ENCODE assay signal across 16 cellular contexts in genomic region chr10:83012866-83013265, GRCh38.
DNase-seq lines count a peak whose midpoint lies in the region; FAIRE-seq and TF ChIP-seq lines count a peak whose summit lies in the region.
"Had no signal": no experiment of that assay in that cellular context is flagged by ENCODE, and none has a peak within 500 bp of the region (broad histone marks: within the 10 kb centered on the region; RNA-seq: fewer than 3 reads in every experiment).

No MANE protein-coding gene starts in this region.

- H2AFZ ChIP-seq in keratinocyte (ENCODE audit: control insufficient read depth, low read length) = no peak overlapping the region

- WGBS in lower leg skin, 2 donors = 16 to 31% methylated on average over 3 of the region's 3 CpGs

- H4K20me1 ChIP-seq in keratinocyte (ENCODE audit: control insufficient read depth, extremely low read depth, insufficient read depth, low read length) = no peaks in the 10 kb centered on the region

- CTCF ChIA-PET in BJ (lab: Yijun Ruan, JAX) = no interaction called here

- no peak overlapping the region for H3K4me3 Mint-ChIP-seq in endothelial cell (ENCODE audit: unreplicated experiment)
- H3K4me3 Mint-ChIP-seq: activated CD4-positive, alpha-beta memory T cell treated with anti-CD3 and anti-CD28 coated beads, Interleukin-2, amount 10 ng/mL, durations not matched to agents 7 days and 5 days; H9; memory B cell; neural crest cell had no signal

- intact Hi-C loops in lower leg skin (cut with DNase I; ENCODE audit: low total_unique reads) = no loop called here

- POLR2A ChIA-PET in BJ (lab: Charles Lee) = no interaction called here

- no peak for FAIRE-seq in HTR-8/SVneo (lab: Jason Lieb, UNC)
- FAIRE-seq in keratinocyte (lab: Jason Lieb, UNC) = peak; percentile 60
- FAIRE-seq: frontal cortex had no signal

- H3K4me1 ChIP-seq in keratinocyte (ENCODE audit: control insufficient read depth, extremely low read depth, insufficient read depth, low read length) = peaks cover 7% of the 10 kb centered on the region

- H3K27me3 Mint-ChIP-seq in endothelial cell (ENCODE audit: unreplicated experiment) = peaks cover 1% of the 10 kb centered on the region
- H3K27me3 Mint-ChIP-seq: activated CD4-positive, alpha-beta memory T cell treated with anti-CD3 and anti-CD28 coated beads, Interleukin-2, amount 10 ng/mL, durations not matched to agents 7 days and 5 days; memory B cell had no signal

- H3K27ac Mint-ChIP-seq in endothelial cell (ENCODE audit: unreplicated experiment) = no peak overlapping the region
- H3K27ac Mint-ChIP-seq: activated CD4-positive, alpha-beta memory T cell treated with anti-CD3 and anti-CD28 coated beads, Interleukin-2, amount 10 ng/mL, durations not matched to agents 7 days and 5 days; H9; memory B cell had no signal

- no peak for TF ChIP-seq POLR2A in lower leg skin (IDR thresholded peaks at IDR 0.05)

- H3K27me3 ChIP-seq in BJ (ENCODE audit: control insufficient read depth, insufficient read depth, low read length) (no peaks in the 10 kb centered on the region), keratinocyte (ENCODE audit: control insufficient read depth, extremely low read depth, insufficient read depth, low read length) (no peaks in the 10 kb centered on the region)

- H3K36me3 Mint-ChIP-seq in endothelial cell (ENCODE audit: low read depth, unreplicated experiment) = no peaks in the 10 kb centered on the region
- H3K36me3 Mint-ChIP-seq: memory B cell had no signal

- no peak overlapping the region for H3K27ac ChIP-seq in keratinocyte (ENCODE audit: control insufficient read depth, insufficient read depth, low read length)
- H3K27ac ChIP-seq: SK-N-MC had no signal

- no peaks in the 10 kb centered on the region for H3K9me3 ChIP-seq in keratinocyte (ENCODE audit: control insufficient read depth, low read depth, low read length)

- no peaks in the 10 kb centered on the region for H3K4me1 Mint-ChIP-seq in endothelial cell (ENCODE audit: unreplicated experiment)
- H3K4me1 Mint-ChIP-seq: activated CD4-positive, alpha-beta memory T cell treated with anti-CD3 and anti-CD28 coated beads, Interleukin-2, amount 10 ng/mL, durations not matched to agents 7 days and 5 days; memory B cell; neural crest cell had no signal

- H3K36me3 ChIP-seq in BJ (ENCODE audit: control insufficient read depth, insufficient read depth, low read length) (no peaks in the 10 kb centered on the region), keratinocyte (ENCODE audit: control insufficient read depth in 2 of 2, extremely low read depth in 1 of 2, insufficient read depth in 2 of 2, low read length in 2 of 2) (no peaks in the 10 kb centered on the region)

- no peaks in the 10 kb centered on the region for H3K79me2 ChIP-seq in keratinocyte (ENCODE audit: control insufficient read depth, insufficient read depth, low read length)

- no peak overlapping the region for H3K4me2 ChIP-seq in keratinocyte (ENCODE audit: control insufficient read depth, extremely low read depth, insufficient read depth, low read depth, low read length)

- H3K4me3 ChIP-seq in BJ (ENCODE audit: low read depth, low read length) (no peak overlapping the region), astrocyte of the spinal cord (ENCODE audit: low read depth, low read length) (no peak overlapping the region), keratinocyte (ENCODE audit: control insufficient read depth in 2 of 3, extremely low read depth in 1 of 3, insufficient read depth in 2 of 3, low read depth in 1 of 3, low read length in 3 of 3) (no peak overlapping the region), lower leg skin (ENCODE audit: low read depth, poor library complexity, severe bottlenecking) (no peak overlapping the region)
- H3K4me3 ChIP-seq: SK-N-MC had no signal

- H3K9me1 ChIP-seq in keratinocyte (ENCODE audit: control insufficient read depth, extremely low read depth, insufficient read depth, low read length) = no peaks in the 10 kb centered on the region

- H3K9ac ChIP-seq in keratinocyte (ENCODE audit: control insufficient read depth, extremely low read depth, insufficient read depth, low read length) = no peak overlapping the region

- dilution Hi-C loops in keratinocyte (cut with MboI; ENCODE audit: extremely low pct_ligation_motif_present, low sequenced_read_pairs) = no loop called here

- in situ Hi-C loops in astrocyte of the spinal cord (cut with HindIII; ENCODE audit: low sequenced_read_pairs) = no loop called here

- TF ChIP-seq CTCF in BJ (IDR thresholded peaks at IDR 0.05; ENCODE audit: insufficient read depth, low read depth, low read length) (no peak), astrocyte of the spinal cord (IDR thresholded peaks at IDR 0.05; ENCODE audit: low read depth, low read length) (no peak), keratinocyte (optimal IDR thresholded peaks at IDR 0.05 in 1 of 3, IDR thresholded peaks at IDR 0.05 in 1 of 3, conservative IDR thresholded peaks at IDR 0.05 in 1 of 3; ENCODE audit: extremely low read depth in 1 of 3, insufficient read depth in 2 of 3, low read length in 3 of 3) (no peak), endothelial cell (IDR thresholded peaks at IDR 0.05; ENCODE audit: unreplicated experiment) (no peak), lower leg skin (IDR thresholded peaks at IDR 0.05) (no peak)

- H3K9me3 Mint-ChIP-seq in endothelial cell (ENCODE audit: unreplicated experiment) = no peaks in the 10 kb centered on the region
- H3K9me3 Mint-ChIP-seq: activated CD4-positive, alpha-beta memory T cell treated with anti-CD3 and anti-CD28 coated beads, Interleukin-2, amount 10 ng/mL, durations not matched to agents 7 days and 5 days; H9; memory B cell; neural crest cell had no signal

- DNase-seq in BJ (ENCODE audit: low read depth) (peak; percentile 19), HTR-8/SVneo (ENCODE audit: insufficient read length, low spot score) (peak; percentile 26), astrocyte of the spinal cord (ENCODE audit: low read depth, low spot score) (peak; percentile 21), keratinocyte (ENCODE audit: low read depth, low spot score) (no peak), NCI-H1417 treated with DMSO at 0.1 percent for 48 hours (lab: John Stamatoyannopoulos, UW) (no peak), endothelial cell (ENCODE audit: low spot score) (no peak), lower leg skin (ENCODE audit: low spot score in 2 of 2) (no peak), LoVo (ENCODE audit: low spot score) (no peak)
- DNase-seq: activated CD4-positive, alpha-beta memory T cell treated with anti-CD3 and anti-CD28 coated beads, Interleukin-2, amount 10 ng/mL, durations not matched to agents 7 days and 5 days; H9; NCI-H446; right cardiac atrium had no signal

Comparison
In these comparisons a context has a peak if more than half of its experiments do, and no peak if none do; other contexts are left out.
1. DNase-seq: peak in BJ (single experiment), HTR-8/SVneo (single experiment) and astrocyte of the spinal cord (single experiment); none in keratinocyte (single experiment), NCI-H1417 treated with DMSO at 0.1 percent for 48 hours (single experiment), endothelial cell (single experiment), lower leg skin (0 of 2) and LoVo (single experiment).